In the genomic region with DNA sequence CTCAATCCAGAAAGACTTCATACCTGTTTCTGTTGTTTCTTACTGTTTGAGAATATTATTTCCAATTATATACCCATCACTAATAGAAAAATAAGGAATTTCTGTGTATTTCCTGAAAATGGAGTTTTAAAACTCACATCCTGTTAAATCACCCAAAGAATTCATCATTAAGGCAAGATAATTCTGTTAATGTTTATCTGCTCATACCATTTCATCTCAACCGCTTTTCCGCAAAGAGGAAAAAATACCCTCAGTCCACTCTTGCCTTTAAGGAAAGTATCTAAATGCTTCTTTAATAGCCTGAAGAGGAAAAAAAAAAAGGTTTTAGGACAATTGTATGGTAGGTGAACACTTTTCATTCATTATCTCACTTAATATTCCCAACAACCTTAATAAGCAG, we compare ENCODE assay signal across 1 cellular context.
TF ChIP-seq lines count a peak whose summit lies in the region.

No MANE protein-coding gene starts in this region.

TF ChIP-seq in WTC11, 78 proteins besides CTCF, POLR2A, EP300 and RAD21 (continued from another document):
- TF ChIP-seq ZNF425 (CRISPR knock-in tag; conservative IDR thresholded peaks at IDR 0.05) (no peak), ZNF416 (CRISPR knock-in tag; IDR thresholded peaks at IDR 0.05) (no peak), RELA (CRISPR knock-in tag; IDR thresholded peaks at IDR 0.05; ENCODE audit: borderline replicate concordance) (no peak), CREB1 (CRISPR knock-in tag; IDR thresholded peaks at IDR 0.05) (no peak), TCF7 (CRISPR knock-in tag; IDR thresholded peaks at IDR 0.05; ENCODE audit: low read depth) (no peak), ERG (CRISPR knock-in tag; IDR thresholded peaks at IDR 0.05) (no peak), ZBTB21 (CRISPR knock-in tag; IDR thresholded peaks at IDR 0.05; ENCODE audit: borderline replicate concordance) (no peak)
- TF ChIP-seq, protein P1, sequence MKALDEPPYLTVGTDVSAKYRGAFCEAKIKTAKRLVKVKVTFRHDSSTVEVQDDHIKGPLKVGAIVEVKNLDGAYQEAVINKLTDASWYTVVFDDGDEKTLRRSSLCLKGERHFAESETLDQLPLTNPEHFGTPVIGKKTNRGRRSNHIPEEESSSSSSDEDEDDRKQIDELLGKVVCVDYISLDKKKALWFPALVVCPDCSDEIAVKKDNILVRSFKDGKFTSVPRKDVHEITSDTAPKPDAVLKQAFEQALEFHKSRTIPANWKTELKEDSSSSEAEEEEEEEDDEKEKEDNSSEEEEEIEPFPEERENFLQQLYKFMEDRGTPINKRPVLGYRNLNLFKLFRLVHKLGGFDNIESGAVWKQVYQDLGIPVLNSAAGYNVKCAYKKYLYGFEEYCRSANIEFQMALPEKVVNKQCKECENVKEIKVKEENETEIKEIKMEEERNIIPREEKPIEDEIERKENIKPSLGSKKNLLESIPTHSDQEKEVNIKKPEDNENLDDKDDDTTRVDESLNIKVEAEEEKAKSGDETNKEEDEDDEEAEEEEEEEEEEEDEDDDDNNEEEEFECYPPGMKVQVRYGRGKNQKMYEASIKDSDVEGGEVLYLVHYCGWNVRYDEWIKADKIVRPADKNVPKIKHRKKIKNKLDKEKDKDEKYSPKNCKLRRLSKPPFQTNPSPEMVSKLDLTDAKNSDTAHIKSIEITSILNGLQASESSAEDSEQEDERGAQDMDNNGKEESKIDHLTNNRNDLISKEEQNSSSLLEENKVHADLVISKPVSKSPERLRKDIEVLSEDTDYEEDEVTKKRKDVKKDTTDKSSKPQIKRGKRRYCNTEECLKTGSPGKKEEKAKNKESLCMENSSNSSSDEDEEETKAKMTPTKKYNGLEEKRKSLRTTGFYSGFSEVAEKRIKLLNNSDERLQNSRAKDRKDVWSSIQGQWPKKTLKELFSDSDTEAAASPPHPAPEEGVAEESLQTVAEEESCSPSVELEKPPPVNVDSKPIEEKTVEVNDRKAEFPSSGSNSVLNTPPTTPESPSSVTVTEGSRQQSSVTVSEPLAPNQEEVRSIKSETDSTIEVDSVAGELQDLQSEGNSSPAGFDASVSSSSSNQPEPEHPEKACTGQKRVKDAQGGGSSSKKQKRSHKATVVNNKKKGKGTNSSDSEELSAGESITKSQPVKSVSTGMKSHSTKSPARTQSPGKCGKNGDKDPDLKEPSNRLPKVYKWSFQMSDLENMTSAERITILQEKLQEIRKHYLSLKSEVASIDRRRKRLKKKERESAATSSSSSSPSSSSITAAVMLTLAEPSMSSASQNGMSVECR (CRISPR knock-in tag; IDR thresholded peaks at IDR 0.05; ENCODE audit: borderline replicate concordance) = no peak
- TF ChIP-seq, protein P2, sequence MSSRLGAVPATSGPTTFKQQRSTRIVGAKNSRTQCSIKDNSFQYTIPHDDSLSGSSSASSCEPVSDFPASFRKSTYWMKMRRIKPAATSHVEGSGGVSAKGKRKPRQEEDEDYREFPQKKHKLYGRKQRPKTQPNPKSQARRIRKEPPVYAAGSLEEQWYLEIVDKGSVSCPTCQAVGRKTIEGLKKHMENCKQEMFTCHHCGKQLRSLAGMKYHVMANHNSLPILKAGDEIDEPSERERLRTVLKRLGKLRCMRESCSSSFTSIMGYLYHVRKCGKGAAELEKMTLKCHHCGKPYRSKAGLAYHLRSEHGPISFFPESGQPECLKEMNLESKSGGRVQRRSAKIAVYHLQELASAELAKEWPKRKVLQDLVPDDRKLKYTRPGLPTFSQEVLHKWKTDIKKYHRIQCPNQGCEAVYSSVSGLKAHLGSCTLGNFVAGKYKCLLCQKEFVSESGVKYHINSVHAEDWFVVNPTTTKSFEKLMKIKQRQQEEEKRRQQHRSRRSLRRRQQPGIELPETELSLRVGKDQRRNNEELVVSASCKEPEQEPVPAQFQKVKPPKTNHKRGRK (CRISPR knock-in tag; IDR thresholded peaks at IDR 0.05; ENCODE audit: borderline replicate concordance) = no peak
- TF ChIP-seq, protein P3, sequence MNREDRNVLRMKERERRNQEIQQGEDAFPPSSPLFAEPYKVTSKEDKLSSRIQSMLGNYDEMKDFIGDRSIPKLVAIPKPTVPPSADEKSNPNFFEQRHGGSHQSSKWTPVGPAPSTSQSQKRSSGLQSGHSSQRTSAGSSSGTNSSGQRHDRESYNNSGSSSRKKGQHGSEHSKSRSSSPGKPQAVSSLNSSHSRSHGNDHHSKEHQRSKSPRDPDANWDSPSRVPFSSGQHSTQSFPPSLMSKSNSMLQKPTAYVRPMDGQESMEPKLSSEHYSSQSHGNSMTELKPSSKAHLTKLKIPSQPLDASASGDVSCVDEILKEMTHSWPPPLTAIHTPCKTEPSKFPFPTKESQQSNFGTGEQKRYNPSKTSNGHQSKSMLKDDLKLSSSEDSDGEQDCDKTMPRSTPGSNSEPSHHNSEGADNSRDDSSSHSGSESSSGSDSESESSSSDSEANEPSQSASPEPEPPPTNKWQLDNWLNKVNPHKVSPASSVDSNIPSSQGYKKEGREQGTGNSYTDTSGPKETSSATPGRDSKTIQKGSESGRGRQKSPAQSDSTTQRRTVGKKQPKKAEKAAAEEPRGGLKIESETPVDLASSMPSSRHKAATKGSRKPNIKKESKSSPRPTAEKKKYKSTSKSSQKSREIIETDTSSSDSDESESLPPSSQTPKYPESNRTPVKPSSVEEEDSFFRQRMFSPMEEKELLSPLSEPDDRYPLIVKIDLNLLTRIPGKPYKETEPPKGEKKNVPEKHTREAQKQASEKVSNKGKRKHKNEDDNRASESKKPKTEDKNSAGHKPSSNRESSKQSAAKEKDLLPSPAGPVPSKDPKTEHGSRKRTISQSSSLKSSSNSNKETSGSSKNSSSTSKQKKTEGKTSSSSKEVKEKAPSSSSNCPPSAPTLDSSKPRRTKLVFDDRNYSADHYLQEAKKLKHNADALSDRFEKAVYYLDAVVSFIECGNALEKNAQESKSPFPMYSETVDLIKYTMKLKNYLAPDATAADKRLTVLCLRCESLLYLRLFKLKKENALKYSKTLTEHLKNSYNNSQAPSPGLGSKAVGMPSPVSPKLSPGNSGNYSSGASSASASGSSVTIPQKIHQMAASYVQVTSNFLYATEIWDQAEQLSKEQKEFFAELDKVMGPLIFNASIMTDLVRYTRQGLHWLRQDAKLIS (CRISPR knock-in tag; IDR thresholded peaks at IDR 0.05; ENCODE audit: borderline replicate concordance) = no peak
